In the genomic region with DNA sequence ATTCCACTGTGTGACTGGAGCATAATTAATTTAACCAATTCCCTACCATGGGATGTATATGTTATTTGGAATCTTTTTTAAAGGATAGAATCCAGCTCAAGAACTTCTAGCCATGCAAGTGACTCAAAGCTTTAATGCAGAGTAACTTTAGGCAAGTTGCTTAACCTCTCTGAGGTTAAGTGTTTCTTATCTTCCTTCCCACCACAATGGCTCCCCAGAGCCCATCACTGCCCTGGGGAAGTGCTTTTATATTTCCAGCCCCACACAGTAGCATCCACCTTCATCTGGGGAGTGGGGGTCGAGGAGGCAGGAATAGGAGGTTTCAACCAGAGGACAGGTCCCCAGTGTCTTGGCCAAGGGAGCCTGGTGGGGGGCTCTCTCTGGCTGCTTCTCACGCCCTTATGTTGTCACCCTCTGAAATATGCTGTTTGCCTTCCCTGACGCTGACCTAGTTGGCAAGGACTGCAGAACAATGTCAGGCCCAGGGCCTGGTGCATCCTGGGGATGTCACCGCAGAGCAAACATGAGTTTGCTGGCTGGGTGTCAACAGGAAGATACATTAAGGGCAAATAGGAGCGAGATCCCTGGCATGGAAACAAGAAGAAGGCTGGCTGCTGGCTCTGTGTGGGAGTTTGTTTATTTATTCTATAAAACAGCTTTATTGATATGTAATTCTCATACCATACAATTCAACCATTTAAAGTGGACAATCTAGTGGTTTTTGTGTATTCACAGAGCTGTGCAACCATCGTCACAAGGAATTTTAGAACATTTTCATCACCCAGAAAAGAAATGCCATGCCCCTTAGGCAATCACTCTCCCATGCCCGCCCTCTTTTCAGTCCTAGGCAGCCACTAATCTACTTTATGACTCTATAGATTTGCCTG, we compare ENCODE assay signal across 10 cellular contexts. TPM values are rescaled to one million over a fixed set of nuclear protein-coding genes. Genes with fewer than 3 reads are reported as not detected.
A peak's percentile ranks its signal among the peaks of the same experiment; 100 is the strongest.
DNase-seq lines count a peak whose midpoint lies in the region; ATAC-seq and TF ChIP-seq lines count a peak whose summit lies in the region.
"Had no signal": no experiment of that assay in that cellular context is flagged by ENCODE, and none has a peak within 500 bp of the region (broad histone marks: within the 10 kb centered on the region; RNA-seq: fewer than 3 reads in every experiment).

No MANE protein-coding gene starts in this region.

- H3K79me2 ChIP-seq in mammary epithelial cell (ENCODE audit: insufficient read depth, low read length) = no peaks in the 10 kb centered on the region

- no peak overlapping the region for H3K9ac ChIP-seq in mammary epithelial cell (ENCODE audit: insufficient read depth, low read length)

- BruUV-seq in mammary epithelial cell (replicated peaks; lab: Mats Ljungman, UMichigan) = TSS peak; percentile 76

- no peak overlapping the region for H2AFZ ChIP-seq in mammary epithelial cell (ENCODE audit: low read depth, low read length)

- TF ChIP-seq POLR2A in vagina (IDR thresholded peaks at IDR 0.05) = no peak

- H3K27me3 ChIP-seq in mammary epithelial cell (ENCODE audit: insufficient read depth, low read length) (no peaks in the 10 kb centered on the region), vagina (no peaks in the 10 kb centered on the region)

- dilution Hi-C loops in mammary epithelial cell (cut with HindIII; ENCODE audit: low sequenced_read_pairs) = loop anchor here (25.0 kb wide), 1 partner anchor 340 kb away; no protein-coding TSS in a partner anchor

- CTCF ChIA-PET in mammary epithelial cell (lab: Charles Lee; ENCODE audit: low non-redundant PET) = no interaction called here

- H3K36me3 ChIP-seq in mammary epithelial cell (ENCODE audit: insufficient read depth, low read length) = no peaks in the 10 kb centered on the region
- no peaks in the 10 kb centered on the region for H3K36me3 ChIP-seq in vagina
- H3K36me3 ChIP-seq: thoracic aorta had no signal

- no peak overlapping the region for H3K4me2 ChIP-seq in mammary epithelial cell (ENCODE audit: insufficient read depth, low read depth, low read length)

- H3K4me1 ChIP-seq in mammary epithelial cell (ENCODE audit: insufficient read depth, low read length) = peaks cover 36% of the 10 kb centered on the region
- peaks cover 50% of the 10 kb centered on the region for H3K4me1 ChIP-seq in vagina

- H3K27ac ChIP-seq in mammary epithelial cell (ENCODE audit: insufficient read depth, low read depth, low read length) = no peak overlapping the region
- H3K27ac ChIP-seq in vagina = peak overlapping the region; percentile 92

- no peak for TF ChIP-seq CTCF in mammary epithelial cell (conservative IDR thresholded peaks at IDR 0.05 in 1 of 2, IDR thresholded peaks at IDR 0.05 in 1 of 2; ENCODE audit: extremely low read depth in 1 of 2, insufficient read depth in 1 of 2, low read depth in 1 of 2, low read length in 2 of 2)
- TF ChIP-seq CTCF in vagina (IDR thresholded peaks at IDR 0.05) = no peak

- no peaks in the 10 kb centered on the region for H4K20me1 ChIP-seq in mammary epithelial cell (ENCODE audit: insufficient read depth, low read length)

- H3K9me3 ChIP-seq in mammary epithelial cell (replicated peaks; ENCODE audit: insufficient read depth, low read length) (no peaks in the 10 kb centered on the region), vagina (no peaks in the 10 kb centered on the region)
- H3K9me3 ChIP-seq: thoracic aorta had no signal

- ATAC-seq in left lobe of liver = peak; percentile 81
- ATAC-seq in GM21360 (IDR thresholded peaks at IDR 0.05; ENCODE audit: unreplicated experiment) = no peak
- no peak for ATAC-seq in GM18511 (IDR thresholded peaks at IDR 0.05; ENCODE audit: unreplicated experiment)
- ATAC-seq in HG02852 (IDR thresholded peaks at IDR 0.05; ENCODE audit: unreplicated experiment) = no peak

- no peak overlapping the region for H3K4me3 ChIP-seq in mammary epithelial cell (replicated peaks in 1 of 3; ENCODE audit: insufficient read depth in 1 of 3, low read depth in 2 of 3, low read length in 3 of 3)
- H3K4me3 ChIP-seq in vagina = no peak overlapping the region
- H3K4me3 ChIP-seq: thoracic aorta had no signal

- in situ Hi-C loops in mammary epithelial cell (cut with MboI; ENCODE audit: low sequenced_read_pairs in 2 of 2) = loop anchor here in 1 of 2 donors (5.0 to 25.0 kb wide), 3 partner anchors 47 to 340 kb away; partner anchors contain the start of gene WSB1

- intact Hi-C loops in mammary epithelial cell (cut with micrococcal nuclease) = loop anchor here (10.0 kb wide), 2 partner anchors 207 to 507 kb away; partner anchors contain the start of gene KSR1
- intact Hi-C loops in vagina (cut with DNase I) = loop anchor here (5.0 kb wide), 1 partner anchor 45 kb away; the partner anchor contains the start of gene WSB1

- DNase-seq in NCI-H2081 (lab: John Stamatoyannopoulos, UW) (peak; percentile 2 to 6), NCI-H2081 treated with DMSO at 0.1 percent for 48 hours (lab: John Stamatoyannopoulos, UW) (no peak), mammary epithelial cell (peak; percentile 47), left lobe of liver (ENCODE audit: low spot score) (peak; percentile 93), vagina (ENCODE audit: extremely low spot score in 2 of 2) (peak in 1 of 2 donors; percentile 89)
- DNase-seq: activated CD4-positive, alpha-beta T cell treated with anti-CD3 and anti-CD28 coated beads, Interleukin-2, amount 10 ng/mL, durations not matched to agents 24 days and 14 days had no signal

- 20% methylated on average over 7 of the region's 7 CpGs for WGBS in mammary epithelial cell (ENCODE audit: low coverage, missing lambda C conversion rate)

RNA-seq across cellular contexts. Expression of gene WSB1, which starts 46.6 kb away (rescaled TPM):
- 100 to 1,000 TPM in 1 of 2 donors, 10 to 100 TPM in 1; 93.0 to 119 TPM for total RNA-seq in mammary epithelial cell
- polyA plus RNA-seq in mammary epithelial cell = 58.2 TPM
- 35.8 TPM for polyA minus RNA-seq in mammary epithelial cell
- 37.5 TPM for total RNA-seq in left lobe of liver
- 158 TPM for total RNA-seq in vagina
